ENCODE assay signal across 9 cellular contexts in the genomic region with DNA sequence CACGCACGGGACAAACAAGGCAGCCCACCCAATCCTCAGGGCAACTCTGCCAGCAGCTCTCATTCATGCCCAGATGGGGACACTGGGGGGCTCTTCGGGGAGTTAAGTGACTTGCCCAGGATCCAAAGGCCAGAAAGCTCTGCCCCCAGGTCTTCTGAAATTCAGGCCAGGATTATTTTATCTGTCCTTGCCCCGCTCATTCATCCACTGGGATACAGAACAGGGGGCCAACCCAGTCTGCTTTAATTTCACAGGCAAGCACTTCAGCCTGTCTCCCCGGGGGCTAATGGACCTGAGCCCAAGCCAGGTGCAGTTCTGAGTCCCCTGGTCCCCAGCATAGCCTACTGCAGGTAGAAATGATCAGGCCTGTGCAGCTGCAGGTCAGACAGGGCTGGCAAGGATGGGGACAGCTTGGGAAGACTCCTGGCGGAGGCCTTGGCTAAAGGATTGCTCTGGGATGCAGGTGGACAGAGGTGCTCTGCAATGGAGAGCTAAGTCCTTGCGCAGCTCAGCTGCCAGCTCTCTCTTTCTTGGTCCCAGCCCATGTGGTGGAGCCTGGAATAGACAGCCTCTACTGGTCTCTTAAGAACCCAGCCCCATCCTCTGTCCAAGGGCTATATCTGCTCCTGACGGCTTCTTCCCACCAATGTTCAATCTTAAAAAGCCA. TPM values are rescaled to one million over a fixed set of nuclear protein-coding genes. Genes with fewer than 3 reads are reported as not detected.
A peak's percentile ranks its signal among the peaks of the same experiment; 100 is the strongest.
DNase-seq lines count a peak whose midpoint lies in the region; ATAC-seq and TF ChIP-seq lines count a peak whose summit lies in the region.
"Had no signal": no experiment of that assay in that cellular context is flagged by ENCODE, and none has a peak within 500 bp of the region (broad histone marks: within the 10 kb centered on the region; RNA-seq: fewer than 3 reads in every experiment).

No MANE protein-coding gene starts in this region.

- no peaks in the 10 kb centered on the region for H3K9me3 Mint-ChIP-seq in activated naive CD4-positive, alpha-beta T cell treated with anti-CD3 and anti-CD28 coated beads, Interleukin-2, amount 10 ng/mL, durations not matched to agents 7 days and 5 days
- no peaks in the 10 kb centered on the region for H3K9me3 Mint-ChIP-seq in activated CD4-positive, alpha-beta memory T cell treated with anti-CD3 and anti-CD28 coated beads, Interleukin-2, amount 10 ng/mL, durations not matched to agents 7 days and 5 days
- no peaks in the 10 kb centered on the region for H3K9me3 Mint-ChIP-seq in type B pancreatic cell

- H3K36me3 Mint-ChIP-seq in activated naive CD4-positive, alpha-beta T cell treated with anti-CD3 and anti-CD28 coated beads, Interleukin-2, amount 10 ng/mL, durations not matched to agents 7 days and 5 days, result peaks cover 44% of the 10 kb centered on the region
- H3K36me3 Mint-ChIP-seq in activated CD4-positive, alpha-beta memory T cell treated with anti-CD3 and anti-CD28 coated beads, Interleukin-2, amount 10 ng/mL, durations not matched to agents 7 days and 5 days (ENCODE audit: low read depth), result peaks cover 45% of the 10 kb centered on the region
- H3K36me3 Mint-ChIP-seq in type B pancreatic cell, result peaks cover 5% of the 10 kb centered on the region

- H3K27me3 ChIP-seq in layer of hippocampus (ENCODE audit: control insufficient read depth, insufficient read depth, low read length), result no peaks in the 10 kb centered on the region
- H3K27me3 ChIP-seq: right lobe of liver had no signal

- H3K4me3 Mint-ChIP-seq in activated naive CD4-positive, alpha-beta T cell treated with anti-CD3 and anti-CD28 coated beads, Interleukin-2, amount 10 ng/mL, durations not matched to agents 7 days and 5 days, result peak overlapping the region; percentile 70
- peak overlapping the region; percentile 73 for H3K4me3 Mint-ChIP-seq in activated CD4-positive, alpha-beta memory T cell treated with anti-CD3 and anti-CD28 coated beads, Interleukin-2, amount 10 ng/mL, durations not matched to agents 7 days and 5 days
- peak overlapping the region; percentile 85 for H3K4me3 Mint-ChIP-seq in type B pancreatic cell

- no peak for ATAC-seq in GM18502 (IDR thresholded peaks at IDR 0.05; ENCODE audit: poor library complexity, unreplicated experiment)

- DNase-seq in activated naive CD4-positive, alpha-beta T cell treated with anti-CD3 and anti-CD28 coated beads, Interleukin-2, amount 10 ng/mL, durations not matched to agents 7 days and 5 days, result no peak
- no peak for DNase-seq in activated naive CD4-positive, alpha-beta T cell treated with anti-CD3 and anti-CD28 coated beads, Interleukin-2, amount 50 U/mL, for 16 hours
- DNase-seq in activated CD4-positive, alpha-beta memory T cell treated with anti-CD3 and anti-CD28 coated beads, Interleukin-2, amount 10 ng/mL, durations not matched to agents 7 days and 5 days, result no peak
- DNase-seq in type B pancreatic cell (ENCODE audit: extremely low spot score, unreplicated experiment), result no peak
- DNase-seq in COLO668 (lab: John Stamatoyannopoulos, UW; ENCODE audit: unreplicated experiment), result no peak
- no peak for DNase-seq in NCI-H345 (lab: John Stamatoyannopoulos, UW)

- peak overlapping the region; percentile 80 for H3K27ac ChIP-seq in layer of hippocampus (ENCODE audit: low read depth, low read length)

- TF ChIP-seq CTCF in type B pancreatic cell (conservative IDR thresholded peaks at IDR 0.05), result no peak

- POLR2A ChIA-PET in activated CD4-positive, alpha-beta memory T cell treated with anti-CD3 and anti-CD28 coated beads, Interleukin-2, amount 10 ng/mL, durations not matched to agents 7 days and 5 days (lab: Charles Lee), result interaction anchor here (0.8 to 2.9 kb wide), 12 partner anchors 8 to 167 kb away, joined by 3 to 25 read pairs (median 6); a partner anchor contains a TSS

- peaks cover 20% of the 10 kb centered on the region for H3K27me3 Mint-ChIP-seq in activated naive CD4-positive, alpha-beta T cell treated with anti-CD3 and anti-CD28 coated beads, Interleukin-2, amount 10 ng/mL, durations not matched to agents 7 days and 5 days
- no peaks in the 10 kb centered on the region for H3K27me3 Mint-ChIP-seq in activated CD4-positive, alpha-beta memory T cell treated with anti-CD3 and anti-CD28 coated beads, Interleukin-2, amount 10 ng/mL, durations not matched to agents 7 days and 5 days
- H3K27me3 Mint-ChIP-seq in type B pancreatic cell, result peaks cover 55% of the 10 kb centered on the region

- peaks cover 48% of the 10 kb centered on the region for H3K4me1 Mint-ChIP-seq in activated naive CD4-positive, alpha-beta T cell treated with anti-CD3 and anti-CD28 coated beads, Interleukin-2, amount 10 ng/mL, durations not matched to agents 7 days and 5 days
- H3K4me1 Mint-ChIP-seq in activated CD4-positive, alpha-beta memory T cell treated with anti-CD3 and anti-CD28 coated beads, Interleukin-2, amount 10 ng/mL, durations not matched to agents 7 days and 5 days, result peaks cover 50% of the 10 kb centered on the region
- H3K4me1 Mint-ChIP-seq in type B pancreatic cell (ENCODE audit: unreplicated experiment), result no peaks in the 10 kb centered on the region

- peak overlapping the region; percentile 76 for H3K27ac Mint-ChIP-seq in activated naive CD4-positive, alpha-beta T cell treated with anti-CD3 and anti-CD28 coated beads, Interleukin-2, amount 10 ng/mL, durations not matched to agents 7 days and 5 days
- peak overlapping the region; percentile 71 for H3K27ac Mint-ChIP-seq in activated CD4-positive, alpha-beta memory T cell treated with anti-CD3 and anti-CD28 coated beads, Interleukin-2, amount 10 ng/mL, durations not matched to agents 7 days and 5 days
- H3K27ac Mint-ChIP-seq in type B pancreatic cell, result peak overlapping the region; percentile 51

- CTCF ChIA-PET in activated naive CD4-positive, alpha-beta T cell treated with anti-CD3 and anti-CD28 coated beads, Interleukin-2, amount 10 ng/mL, durations not matched to agents 7 days and 5 days (lab: Charles Lee), result interaction anchor here (0.7 to 1.7 kb wide), 15 partner anchors 9 to 204 kb away, joined by 3 to 8 read pairs (median 4); no protein-coding TSS in a partner anchor
- CTCF ChIA-PET in activated CD4-positive, alpha-beta memory T cell treated with anti-CD3 and anti-CD28 coated beads, Interleukin-2, amount 10 ng/mL, durations not matched to agents 7 days and 5 days (lab: Charles Lee), result interaction anchor here (0.6 to 6.1 kb wide), 18 partner anchors 8 to 395 kb away, joined by 3 to 152 read pairs (median 4); a partner anchor contains a TSS

RNA-seq across cellular contexts. Expression of a gene that starts 0.8 kb away (rescaled TPM):
- total RNA-seq in activated CD4-positive, alpha-beta memory T cell treated with anti-CD3 and anti-CD28 coated beads, Interleukin-2, amount 10 ng/mL, durations not matched to agents 7 days and 5 days, result 10 to 100 TPM; 14.6 to 16.2 TPM
- 9.7 and 11.0 TPM in 2 replicates for total RNA-seq in type B pancreatic cell (ENCODE audit: low replicate concordance)

RNA-seq across cellular contexts. Expression of a gene that starts 8.1 kb away (rescaled TPM):
- 10 to 100 TPM; 96.9 to 97.3 TPM for total RNA-seq in activated CD4-positive, alpha-beta memory T cell treated with anti-CD3 and anti-CD28 coated beads, Interleukin-2, amount 10 ng/mL, durations not matched to agents 7 days and 5 days
- 6.2 and 14.8 TPM in 2 replicates for total RNA-seq in type B pancreatic cell (ENCODE audit: low replicate concordance)

RNA-seq across cellular contexts. Expression of a gene that starts 8.2 kb away (rescaled TPM):
- total RNA-seq in activated CD4-positive, alpha-beta memory T cell treated with anti-CD3 and anti-CD28 coated beads, Interleukin-2, amount 10 ng/mL, durations not matched to agents 7 days and 5 days, result 10 to 100 TPM; 52.3 to 54.4 TPM
- total RNA-seq in type B pancreatic cell (ENCODE audit: low replicate concordance), result 4.5 and 9.2 TPM in 2 replicates

RNA-seq across cellular contexts. Expression of a gene that starts 13.0 kb away (rescaled TPM):
- total RNA-seq in activated CD4-positive, alpha-beta memory T cell treated with anti-CD3 and anti-CD28 coated beads, Interleukin-2, amount 10 ng/mL, durations not matched to agents 7 days and 5 days, result 100 to 1,000 TPM; 107 to 110 TPM
- 10.4 and 11.1 TPM in 2 replicates for total RNA-seq in type B pancreatic cell (ENCODE audit: low replicate concordance)

RNA-seq across cellular contexts. Expression of a gene that starts 18.8 kb away (rescaled TPM):
- 10 to 100 TPM; 35.6 to 36.7 TPM for total RNA-seq in activated CD4-positive, alpha-beta memory T cell treated with anti-CD3 and anti-CD28 coated beads, Interleukin-2, amount 10 ng/mL, durations not matched to agents 7 days and 5 days
- 8.4 and 17.5 TPM in 2 replicates for total RNA-seq in type B pancreatic cell (ENCODE audit: low replicate concordance)
